Comparison of ENCODE assay signal across 16 cellular contexts in genomic region chr7:127979113-127979727, GRCh38. TPM values are rescaled to one million over a fixed set of nuclear protein-coding genes. Genes with fewer than 3 reads are reported as not detected.
"Had no signal": no experiment of that assay in that cellular context is flagged by ENCODE, and none has a peak within 500 bp of the region (broad histone marks: within the 10 kb centered on the region; RNA-seq: fewer than 3 reads in every experiment).

No MANE protein-coding gene starts in this region.

- H3K27ac ChIP-seq: esophagus muscularis mucosa, vagina had no signal

- H3K4me3 Mint-ChIP-seq: activated CD4-positive, alpha-beta T cell treated with anti-CD3 and anti-CD28 coated beads, Interleukin-2, amount 10 ng/mL, durations not matched to agents 7 days and 5 days; brain; nephron; stimulated activated naive CD8-positive, alpha-beta T cell treated with anti-CD3 and anti-CD28 coated beads, Interleukin-15, amount 100 ng/mL, for 72 hours; T-helper 1 cell treated with Interleukin-12 subunit alpha and Interleukin-12 subunit beta and Interleukin-4 antibody, amounts not matched to agents 30 μg/mL and 1 μg/mL, for 36 hours had no signal

- H3K27me3 Mint-ChIP-seq: activated CD4-positive, alpha-beta T cell treated with anti-CD3 and anti-CD28 coated beads, Interleukin-2, amount 10 ng/mL, durations not matched to agents 7 days and 5 days; stimulated activated naive CD8-positive, alpha-beta T cell treated with anti-CD3 and anti-CD28 coated beads, Interleukin-15, amount 100 ng/mL, for 72 hours had no signal

- DNase-seq: activated CD4-positive, alpha-beta T cell treated with anti-CD3 and anti-CD28 coated beads, Interleukin-2, amount 10 ng/mL, durations not matched to agents 7 days and 5 days; activated CD4-positive, CD25-positive, alpha-beta regulatory T cell; activated CD8-positive, alpha-beta memory T cell treated with anti-CD3 and anti-CD28 coated beads for 24 hours; activated effector memory CD4-positive, alpha-beta T cell treated with anti-CD3 and anti-CD28 coated beads, Interleukin-2, amount 50 U/mL, for 16 hours; amniotic stem cell; cerebellar nuclear complex; glutamatergic neuron; stimulated activated CD4-positive, alpha-beta T cell treated with anti-CD3 and anti-CD28 coated beads, Interleukin-2, amount 100 ng/mL, for 48 hours; stimulated activated naive CD8-positive, alpha-beta T cell treated with anti-CD3 and anti-CD28 coated beads, Interleukin-15, amount 100 ng/mL, for 72 hours had no signal

- H3K27me3 ChIP-seq: esophagus muscularis mucosa, vagina had no signal

- H3K27ac Mint-ChIP-seq: activated CD4-positive, alpha-beta T cell treated with anti-CD3 and anti-CD28 coated beads, Interleukin-2, amount 10 ng/mL, durations not matched to agents 7 days and 5 days; brain; nephron; stimulated activated naive CD8-positive, alpha-beta T cell treated with anti-CD3 and anti-CD28 coated beads, Interleukin-15, amount 100 ng/mL, for 72 hours; T-helper 1 cell treated with Interleukin-12 subunit alpha and Interleukin-12 subunit beta and Interleukin-4 antibody, amounts not matched to agents 30 μg/mL and 1 μg/mL, for 36 hours had no signal

- H3K4me3 ChIP-seq: esophagus muscularis mucosa, vagina had no signal

- ATAC-seq: activated naive CD4-positive, alpha-beta T cell treated with anti-CD3 and anti-CD28 coated beads, Interleukin-2, amount 50 U/mL, for 72 hours; left lobe of liver; stimulated activated naive CD8-positive, alpha-beta T cell treated with anti-CD3 and anti-CD28 coated beads, Interleukin-15, amount 100 ng/mL, for 72 hours had no signal

- H3K9me3 ChIP-seq: esophagus muscularis mucosa, vagina had no signal

- H3K36me3 ChIP-seq: esophagus muscularis mucosa, vagina had no signal

RNA-seq across cellular contexts. Expression of gene LRRC4, which starts 52.0 kb away (rescaled TPM):
- total RNA-seq: activated CD4-positive, alpha-beta T cell treated with anti-CD3 and anti-CD28 coated beads, Interleukin-2, amount 10 ng/mL, durations not matched to agents 7 days and 5 days had no signal
